In the genomic region with DNA sequence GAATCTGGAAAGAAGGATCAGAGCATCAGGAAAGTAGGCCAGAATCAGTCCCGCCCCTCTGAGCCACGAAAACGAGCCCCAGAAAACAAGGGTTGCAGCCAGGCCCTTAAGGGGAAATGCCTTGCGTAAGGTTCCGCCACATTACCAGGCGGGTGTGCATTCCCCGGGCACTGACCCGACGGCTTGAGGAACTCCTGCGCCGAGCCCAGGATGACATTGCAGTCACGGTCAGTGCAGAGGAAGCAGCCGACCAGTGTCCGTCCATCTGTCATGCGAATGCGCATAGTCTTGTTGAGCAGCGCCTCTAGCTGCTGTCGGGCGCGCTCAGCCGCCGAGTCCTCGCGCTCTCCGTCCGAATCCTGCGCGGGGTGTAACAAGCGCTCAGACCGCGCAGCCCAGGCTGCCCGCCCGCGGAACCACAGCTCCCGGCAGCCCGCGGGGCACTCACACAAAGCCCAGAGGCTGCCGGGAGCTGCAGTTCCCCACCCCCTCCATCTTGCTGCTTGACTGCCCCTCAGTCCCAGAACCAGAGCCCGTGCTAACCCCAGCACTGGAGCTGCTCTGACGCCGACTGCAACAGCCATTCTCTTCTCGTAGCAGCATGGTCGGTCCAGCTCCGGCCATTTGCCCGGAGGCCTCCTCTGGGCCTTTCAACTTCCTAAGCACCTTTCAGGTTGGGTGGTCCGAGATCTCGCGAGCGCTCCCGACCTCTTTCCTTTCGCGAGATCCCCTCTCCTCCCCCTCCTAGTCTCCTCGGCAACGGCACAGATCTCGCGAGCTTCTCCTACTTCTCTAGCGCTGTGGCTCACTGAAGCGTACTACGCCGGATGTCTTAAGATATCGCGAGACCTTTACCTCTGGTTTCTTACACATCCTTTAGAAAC, we compare ENCODE assay signal across 8 cellular contexts. TPM values are rescaled to one million over a fixed set of nuclear protein-coding genes. Genes with fewer than 3 reads are reported as not detected.
DNase-seq lines count a peak whose midpoint lies in the region; ATAC-seq and TF ChIP-seq lines count a peak whose summit lies in the region.

A gene with protein sequence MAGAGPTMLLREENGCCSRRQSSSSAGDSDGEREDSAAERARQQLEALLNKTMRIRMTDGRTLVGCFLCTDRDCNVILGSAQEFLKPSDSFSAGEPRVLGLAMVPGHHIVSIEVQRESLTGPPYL (minus strand): TSS at position 720 of the 884 bp plus-strand sequence. CDS start 96 bp downstream, at position 624.

- H3K4me3 ChIP-seq in kidney epithelial cell (ENCODE audit: low read depth, low read length): peak within 1 kb of the TSS; percentile 66

- DNase-seq in AML-193 (lab: John Stamatoyannopoulos, UW): peak; percentile 78 to 88
- peak; percentile 97 to 99 for DNase-seq in NCI-H446 (lab: John Stamatoyannopoulos, UW)
- DNase-seq in cerebellum (ENCODE audit: low spot score): peak; percentile 96
- peak; percentile 98 for DNase-seq in kidney epithelial cell (ENCODE audit: low read depth)
- DNase-seq in stimulated activated CD4-positive, alpha-beta T cell treated with anti-CD3 and anti-CD28 coated beads, Interleukin-15, amount 100 ng/mL, for 48 hours (ENCODE audit: low read depth in 2 of 2): peak; percentile 92 to 95

- H3K27me3 ChIP-seq in kidney epithelial cell (ENCODE audit: control insufficient read depth, insufficient read depth, low read length): no peaks in the 10 kb centered on the region

- peak; percentile 72 for ATAC-seq in GM19035 (IDR thresholded peaks at IDR 0.05; ENCODE audit: unreplicated experiment)
- peak; percentile 76 for ATAC-seq in HG03354 (IDR thresholded peaks at IDR 0.05; ENCODE audit: poor library complexity, severe bottlenecking, unreplicated experiment)
- peak; percentile 87 to 91 for ATAC-seq in activated CD4-positive, CD25-positive, alpha-beta regulatory T cell treated with anti-CD3 and anti-CD28 coated beads, Interleukin-2, amount 50 U/mL, for 24 hours

- peaks cover 1% of the 10 kb centered on the region for H3K36me3 ChIP-seq in kidney epithelial cell (ENCODE audit: control insufficient read depth, insufficient read depth, low read length)

- peak; percentile 44 for TF ChIP-seq CTCF in kidney epithelial cell (IDR thresholded peaks at IDR 0.05; ENCODE audit: insufficient read depth, low read length, poor library complexity, severe bottlenecking)

RNA-seq across cellular contexts. Expression of the gene that starts here (rescaled TPM):
- total RNA-seq in cerebellum (28.6 TPM), kidney epithelial cell (50.5 and 51.0 TPM in 2 replicates)

Comparison
In these comparisons a context has a peak if more than half of its experiments do, and no peak if none do; other contexts are left out.
1. Peak in every context shown above with its lines: DNase-seq, ATAC-seq and H3K4me3 ChIP-seq.